In genomic region chr6:78599526-78599925, GRCh38 we compare ENCODE assay signal across 24 cellular contexts.
DNase-seq lines count a peak whose midpoint lies in the region; ATAC-seq and TF ChIP-seq lines count a peak whose summit lies in the region.
"Had no signal": no experiment of that assay in that cellular context is flagged by ENCODE, and none has a peak within 500 bp of the region (broad histone marks: within the 10 kb centered on the region; RNA-seq: fewer than 3 reads in every experiment).

No MANE protein-coding gene starts in this region.

- H3K4me1 Mint-ChIP-seq in chondrocyte (ENCODE audit: low read depth), result peaks cover 41% of the 10 kb centered on the region
- H3K4me1 Mint-ChIP-seq in T-helper 17 cell, result no peaks in the 10 kb centered on the region
- H3K4me1 Mint-ChIP-seq: activated CD4-positive, alpha-beta memory T cell treated with anti-CD3 and anti-CD28 coated beads, Interleukin-2, amount 10 ng/mL, durations not matched to agents 7 days and 5 days; B cell had no signal

- H3K9me2 ChIP-seq in GM23248 (ENCODE audit: insufficient read depth), result no peaks in the 10 kb centered on the region

- H3K9ac ChIP-seq in GM23248, result no peak overlapping the region

- peak overlapping the region; percentile 57 for H2AFZ ChIP-seq in GM23248

- H3K4me3 Mint-ChIP-seq in chondrocyte (ENCODE audit: unreplicated experiment), result no peak overlapping the region
- H3K4me3 Mint-ChIP-seq in T-helper 17 cell, result no peak overlapping the region
- H3K4me3 Mint-ChIP-seq: activated CD4-positive, alpha-beta memory T cell treated with anti-CD3 and anti-CD28 coated beads, Interleukin-2, amount 10 ng/mL, durations not matched to agents 7 days and 5 days; activated naive CD4-positive, alpha-beta T cell treated with anti-CD3 and anti-CD28 coated beads for 36 hours; B cell had no signal

- H3K27ac Mint-ChIP-seq in chondrocyte (ENCODE audit: unreplicated experiment) (peak overlapping the region; percentile 15), T-helper 17 cell (no peak overlapping the region)
- H3K27ac Mint-ChIP-seq: activated CD4-positive, alpha-beta memory T cell treated with anti-CD3 and anti-CD28 coated beads, Interleukin-2, amount 10 ng/mL, durations not matched to agents 7 days and 5 days; activated naive CD4-positive, alpha-beta T cell treated with anti-CD3 and anti-CD28 coated beads for 36 hours; B cell; progenitor cell of endocrine pancreas had no signal

- H3F3A ChIP-seq in GM23248 (ENCODE audit: insufficient read depth), result peaks cover 26% of the 10 kb centered on the region

- H3K27me3 ChIP-seq in GM23248 (replicated peaks; ENCODE audit: insufficient read depth) (no peaks in the 10 kb centered on the region), aorta (ENCODE audit: control insufficient read depth in 1 of 2, insufficient read depth in 2 of 2, low read length in 1 of 2) (no peaks in the 10 kb centered on the region)
- H3K27me3 ChIP-seq: esophagus squamous epithelium, left lung, tibial artery had no signal

- peak; percentile 40 for DNase-seq in GM23248
- peak; percentile 29 for DNase-seq in NCI-H226
- no peak for DNase-seq in chondrocyte (ENCODE audit: low spot score)
- peak; percentile 33 for DNase-seq in renal cortical epithelial cell (ENCODE audit: low read depth)
- DNase-seq in T-helper 17 cell, result no peak
- DNase-seq in aorta, result no peak
- DNase-seq: activated CD4-positive, alpha-beta memory T cell treated with anti-CD3 and anti-CD28 coated beads, Interleukin-2, amount 10 ng/mL, durations not matched to agents 7 days and 5 days; activated CD4-positive, CD25-positive, alpha-beta regulatory T cell; activated naive CD4-positive, alpha-beta T cell treated with anti-CD3 and anti-CD28 coated beads for 36 hours; activated T-cell treated with anti-CD3 and anti-CD28 coated beads for 4 hours; cerebellar nuclear complex; COR-L47; effector CD4-positive, alpha-beta T cell; esophagus squamous epithelium; left lung; NCI-H1694 treated with DMSO at 0.1 percent for 48 hours; NCI-H82; stimulated activated CD4-positive, alpha-beta T cell treated with anti-CD3 and anti-CD28 coated beads, Interleukin-1b, Interleukin-23, amount 100 ng/mL, for 48 hours; stimulated activated naive CD4-positive, alpha-beta T cell; T-helper 9 cell; tibial artery had no signal

- H3K9me3 Mint-ChIP-seq in chondrocyte (ENCODE audit: low read depth), result no peaks in the 10 kb centered on the region
- H3K9me3 Mint-ChIP-seq: activated CD4-positive, alpha-beta memory T cell treated with anti-CD3 and anti-CD28 coated beads, Interleukin-2, amount 10 ng/mL, durations not matched to agents 7 days and 5 days had no signal

- intact Hi-C loops in aorta (cut with DNase I), result no loop called here

- H3K36me3 Mint-ChIP-seq in chondrocyte (ENCODE audit: low read depth) (no peaks in the 10 kb centered on the region), T-helper 17 cell (ENCODE audit: low read depth) (no peaks in the 10 kb centered on the region)

- peak overlapping the region; percentile 17 for H3K4me2 ChIP-seq in GM23248 (ENCODE audit: unreplicated experiment)

- WGBS in GM23248 (ENCODE audit: low coverage in 1 of 2, low lambda C conversion rate in 2 of 2, missing lambda C conversion rate in 2 of 2), 2 experiments, result 50% methylated on average over 2 of the region's 2 CpGs
- 64 to 70% methylated on average over 2 of the region's 2 CpGs for WGBS in aorta, 2 donors

- in situ Hi-C loops in GM23248 (cut with MboI), result no loop called here

- no peaks in the 10 kb centered on the region for H3K36me3 ChIP-seq in GM23248 (ENCODE audit: low read depth)
- H3K36me3 ChIP-seq in aorta (ENCODE audit: control insufficient read depth in 1 of 2, insufficient read depth in 2 of 2, low read length in 1 of 2), result no peaks in the 10 kb centered on the region
- H3K36me3 ChIP-seq: esophagus squamous epithelium, left lung, tibial artery had no signal

- H3K27me3 Mint-ChIP-seq in chondrocyte (ENCODE audit: low read depth), result no peaks in the 10 kb centered on the region
- no peaks in the 10 kb centered on the region for H3K27me3 Mint-ChIP-seq in T-helper 17 cell
- H3K27me3 Mint-ChIP-seq: activated CD4-positive, alpha-beta memory T cell treated with anti-CD3 and anti-CD28 coated beads, Interleukin-2, amount 10 ng/mL, durations not matched to agents 7 days and 5 days; B cell; progenitor cell of endocrine pancreas had no signal

- H3K4me1 ChIP-seq in GM23248 (ENCODE audit: insufficient read depth), result peaks cover 36% of the 10 kb centered on the region
- peaks cover 3 to 8% of the 10 kb centered on the region in 2 donors for H3K4me1 ChIP-seq in aorta (ENCODE audit: control insufficient read depth in 1 of 2, insufficient read depth in 2 of 2, low read length in 2 of 2)
- H3K4me1 ChIP-seq: esophagus squamous epithelium, left lung had no signal

- H3K9me3 ChIP-seq in GM23248 (ENCODE audit: low read depth) (no peaks in the 10 kb centered on the region), T-helper 17 cell (ENCODE audit: control insufficient read depth, low read length, poor library complexity, severe bottlenecking) (no peaks in the 10 kb centered on the region), aorta (ENCODE audit: control insufficient read depth, low read length) (no peaks in the 10 kb centered on the region)
- H3K9me3 ChIP-seq: esophagus squamous epithelium, left lung, tibial artery had no signal

- no peaks in the 10 kb centered on the region for H4K20me1 ChIP-seq in GM23248 (ENCODE audit: insufficient read depth)

- no peaks in the 10 kb centered on the region for H3K79me2 ChIP-seq in GM23248 (ENCODE audit: insufficient read depth)

- no peak overlapping the region for H3K4me3 ChIP-seq in GM23248
- H3K4me3 ChIP-seq in aorta (ENCODE audit: low read length in 2 of 2), result no peak overlapping the region
- H3K4me3 ChIP-seq: esophagus squamous epithelium, left lung, tibial artery had no signal

- H3K27ac ChIP-seq in GM23248, result peak overlapping the region; percentile 41
- no peak overlapping the region for H3K27ac ChIP-seq in aorta (ENCODE audit: low read depth in 1 of 2, low read length in 2 of 2)
- H3K27ac ChIP-seq: esophagus squamous epithelium, left lung, tibial artery had no signal

- TF ChIP-seq CTCF in chondrocyte (IDR thresholded peaks at IDR 0.05), result no peak

- ATAC-seq in GM21786 (IDR thresholded peaks at IDR 0.05; ENCODE audit: unreplicated experiment) (no peak), T-helper 17 cell (no peak), aorta (ENCODE audit: low FRiP score) (no peak)

Comparison
In these comparisons a context has a peak if more than half of its experiments do, and no peak if none do; other contexts are left out.
1. DNase-seq: peak in GM23248 (single experiment), NCI-H226 (single experiment) and renal cortical epithelial cell (single experiment); none in chondrocyte (single experiment), T-helper 17 cell (0 of 3) and aorta (0 of 2).